Comparison of ENCODE assay signal across 32 cellular contexts in genomic region chr11:4797212-4797611, GRCh38. TPM values are rescaled to one million over a fixed set of nuclear protein-coding genes. Genes with fewer than 3 reads are reported as not detected.
"Had no signal": no experiment of that assay in that cellular context is flagged by ENCODE, and none has a peak within 500 bp of the region (broad histone marks: within the 10 kb centered on the region; RNA-seq: fewer than 3 reads in every experiment).

No MANE protein-coding gene starts in this region.

- DNase-seq: activated B cell treated with CpG ODN at 0.5 μM for 24 hours; activated CD4-positive, alpha-beta memory T cell treated with anti-CD3 and anti-CD28 coated beads for 36 hours; activated CD4-positive, alpha-beta T cell treated with anti-CD3 and anti-CD28 coated beads for 4 hours; activated CD4-positive, alpha-beta T cell treated with anti-CD3 and anti-CD28 coated beads, Interleukin-2, amount 10 ng/mL, durations not matched to agents 24 days and 14 days; activated CD4-positive, CD25-positive, alpha-beta regulatory T cell treated with anti-CD3 and anti-CD28 coated beads, Interleukin-2, amount 50 U/mL, for 72 hours; activated CD8-positive, alpha-beta memory T cell treated with anti-CD3 and anti-CD28 coated beads for 24 hours; activated CD8-positive, alpha-beta memory T cell treated with anti-CD3 and anti-CD28 coated beads, Interleukin-2, amount 10 ng/mL, durations not matched to agents 7 days and 5 days; activated CD8-positive, alpha-beta memory T cell treated with anti-CD3 and anti-CD28 coated beads, Interleukin-2, amount 50 U/mL, for 48 hours; activated CD8-positive, alpha-beta T cell treated with anti-CD3 and anti-CD28 coated beads, Interleukin-2, amount 10 ng/mL, durations not matched to agents 7 days and 5 days; activated effector memory CD4-positive, alpha-beta T cell treated with Interleukin-2 at 50 U/mL for 16 hours; activated gamma-delta T cell; activated naive CD4-positive, alpha-beta T cell treated with anti-CD3 and anti-CD28 coated beads, Interleukin-2, amount 10 ng/mL, durations not matched to agents 7 days and 5 days; activated naive CD4-positive, alpha-beta T cell treated with Interleukin-2 at 50 U/mL for 16 hours; activated naive CD8-positive, alpha-beta T cell treated with anti-CD3 and anti-CD28 coated beads, Interleukin-2, amount 10 ng/mL, durations not matched to agents 7 days and 5 days; activated naive CD8-positive, alpha-beta T cell treated with anti-CD3 and anti-CD28 coated beads, Interleukin-2, amount 50 U/mL, for 24 hours; activated T-cell treated with anti-CD3 and anti-CD28 coated beads, Interleukin-2, amount 50 U/mL, for 24 hours; activated T-cell treated with anti-CD3 and anti-CD28 coated beads, Interleukin-2, amount 50 U/mL, for 48 hours; amygdala; anterior cingulate cortex; caudate nucleus; cerebellar nuclear complex; T-helper 1 cell; T-helper 2 cell; T-helper 9 cell had no signal

- H3K9me3 ChIP-seq: ascending aorta had no signal

- ATAC-seq: activated CD8-positive, alpha-beta memory T cell treated with anti-CD3 and anti-CD28 coated beads, Interleukin-2, amount 10 ng/mL, durations not matched to agents 7 days and 5 days; activated CD8-positive, alpha-beta T cell treated with anti-CD3 and anti-CD28 coated beads, Interleukin-2, amount 10 ng/mL, durations not matched to agents 7 days and 5 days; activated naive CD8-positive, alpha-beta T cell treated with anti-CD3 and anti-CD28 coated beads, Interleukin-2, amount 50 U/mL, for 24 hours had no signal

- H3K27ac ChIP-seq: ascending aorta, cardiac muscle cell, VCaP had no signal

- H3K36me3 ChIP-seq: ascending aorta, cardiac muscle cell had no signal

- H3K27me3 ChIP-seq: ascending aorta, cardiac muscle cell had no signal

- H3K4me3 ChIP-seq: ascending aorta, cardiac muscle cell had no signal

- H3K4me1 ChIP-seq: ascending aorta had no signal

- FAIRE-seq: bronchial epithelial cell, TTC549 had no signal

RNA-seq across cellular contexts. Expression of gene OR52R1, which starts 7.0 kb away (rescaled TPM):
- total RNA-seq: activated B cell treated with CpG ODN at 0.5 μM for 24 hours; activated CD4-positive, alpha-beta memory T cell treated with anti-CD3 and anti-CD28 coated beads for 36 hours; activated CD4-positive, alpha-beta T cell treated with anti-CD3 and anti-CD28 coated beads, Interleukin-2, amount 10 ng/mL, durations not matched to agents 24 days and 14 days; activated CD8-positive, alpha-beta memory T cell treated with anti-CD3 and anti-CD28 coated beads, Interleukin-2, amount 10 ng/mL, durations not matched to agents 7 days and 5 days; activated CD8-positive, alpha-beta T cell treated with anti-CD3 and anti-CD28 coated beads, Interleukin-2, amount 10 ng/mL, durations not matched to agents 7 days and 5 days; activated naive CD8-positive, alpha-beta T cell treated with anti-CD3 and anti-CD28 coated beads, Interleukin-2, amount 10 ng/mL, durations not matched to agents 7 days and 5 days; activated T-helper 2 cell treated with anti-CD3 and anti-CD28 coated beads, Interferon-gamma antibody, Interleukin-2, Interleukin-4, amounts not matched to agents 10 μg/mL and 5 μg/mL and 100 μg/mL, durations not matched to agents 14 hours and 24 hours and 36 hours; ascending aorta; bronchial epithelial cell; cardiac muscle cell; chondrocyte had no signal
- polyA plus RNA-seq: cardiac muscle cell had no signal

RNA-seq across cellular contexts. Expression of gene OR51F2, which starts 23.9 kb away (rescaled TPM):
- total RNA-seq: activated B cell treated with CpG ODN at 0.5 μM for 24 hours; activated CD4-positive, alpha-beta memory T cell treated with anti-CD3 and anti-CD28 coated beads for 36 hours; activated CD4-positive, alpha-beta T cell treated with anti-CD3 and anti-CD28 coated beads, Interleukin-2, amount 10 ng/mL, durations not matched to agents 24 days and 14 days; activated CD8-positive, alpha-beta memory T cell treated with anti-CD3 and anti-CD28 coated beads, Interleukin-2, amount 10 ng/mL, durations not matched to agents 7 days and 5 days; activated CD8-positive, alpha-beta T cell treated with anti-CD3 and anti-CD28 coated beads, Interleukin-2, amount 10 ng/mL, durations not matched to agents 7 days and 5 days; activated naive CD8-positive, alpha-beta T cell treated with anti-CD3 and anti-CD28 coated beads, Interleukin-2, amount 10 ng/mL, durations not matched to agents 7 days and 5 days; activated T-helper 2 cell treated with anti-CD3 and anti-CD28 coated beads, Interferon-gamma antibody, Interleukin-2, Interleukin-4, amounts not matched to agents 10 μg/mL and 5 μg/mL and 100 μg/mL, durations not matched to agents 14 hours and 24 hours and 36 hours; ascending aorta; bronchial epithelial cell; cardiac muscle cell; chondrocyte had no signal
- polyA plus RNA-seq: adipose tissue, cardiac muscle cell had no signal

RNA-seq across cellular contexts. Expression of gene OR51F1, which starts 27.5 kb away (rescaled TPM):
- total RNA-seq: activated B cell treated with CpG ODN at 0.5 μM for 24 hours; activated CD4-positive, alpha-beta memory T cell treated with anti-CD3 and anti-CD28 coated beads for 36 hours; activated CD4-positive, alpha-beta T cell treated with anti-CD3 and anti-CD28 coated beads, Interleukin-2, amount 10 ng/mL, durations not matched to agents 24 days and 14 days; activated CD8-positive, alpha-beta memory T cell treated with anti-CD3 and anti-CD28 coated beads, Interleukin-2, amount 10 ng/mL, durations not matched to agents 7 days and 5 days; activated CD8-positive, alpha-beta T cell treated with anti-CD3 and anti-CD28 coated beads, Interleukin-2, amount 10 ng/mL, durations not matched to agents 7 days and 5 days; activated naive CD8-positive, alpha-beta T cell treated with anti-CD3 and anti-CD28 coated beads, Interleukin-2, amount 10 ng/mL, durations not matched to agents 7 days and 5 days; activated T-helper 2 cell treated with anti-CD3 and anti-CD28 coated beads, Interferon-gamma antibody, Interleukin-2, Interleukin-4, amounts not matched to agents 10 μg/mL and 5 μg/mL and 100 μg/mL, durations not matched to agents 14 hours and 24 hours and 36 hours; ascending aorta; bronchial epithelial cell; cardiac muscle cell; chondrocyte had no signal
- polyA plus RNA-seq: adipose tissue, cardiac muscle cell had no signal

RNA-seq across cellular contexts. Expression of gene OR51S1, which starts 51.8 kb away (rescaled TPM):
- total RNA-seq: activated B cell treated with CpG ODN at 0.5 μM for 24 hours; activated CD4-positive, alpha-beta memory T cell treated with anti-CD3 and anti-CD28 coated beads for 36 hours; activated CD4-positive, alpha-beta T cell treated with anti-CD3 and anti-CD28 coated beads, Interleukin-2, amount 10 ng/mL, durations not matched to agents 24 days and 14 days; activated CD8-positive, alpha-beta memory T cell treated with anti-CD3 and anti-CD28 coated beads, Interleukin-2, amount 10 ng/mL, durations not matched to agents 7 days and 5 days; activated CD8-positive, alpha-beta T cell treated with anti-CD3 and anti-CD28 coated beads, Interleukin-2, amount 10 ng/mL, durations not matched to agents 7 days and 5 days; activated naive CD8-positive, alpha-beta T cell treated with anti-CD3 and anti-CD28 coated beads, Interleukin-2, amount 10 ng/mL, durations not matched to agents 7 days and 5 days; activated T-helper 2 cell treated with anti-CD3 and anti-CD28 coated beads, Interferon-gamma antibody, Interleukin-2, Interleukin-4, amounts not matched to agents 10 μg/mL and 5 μg/mL and 100 μg/mL, durations not matched to agents 14 hours and 24 hours and 36 hours; ascending aorta; bronchial epithelial cell; cardiac muscle cell; chondrocyte had no signal
- polyA plus RNA-seq: adipose tissue, cardiac muscle cell had no signal
